26 cellular contexts compared by ENCODE assay signal in the genomic region with DNA sequence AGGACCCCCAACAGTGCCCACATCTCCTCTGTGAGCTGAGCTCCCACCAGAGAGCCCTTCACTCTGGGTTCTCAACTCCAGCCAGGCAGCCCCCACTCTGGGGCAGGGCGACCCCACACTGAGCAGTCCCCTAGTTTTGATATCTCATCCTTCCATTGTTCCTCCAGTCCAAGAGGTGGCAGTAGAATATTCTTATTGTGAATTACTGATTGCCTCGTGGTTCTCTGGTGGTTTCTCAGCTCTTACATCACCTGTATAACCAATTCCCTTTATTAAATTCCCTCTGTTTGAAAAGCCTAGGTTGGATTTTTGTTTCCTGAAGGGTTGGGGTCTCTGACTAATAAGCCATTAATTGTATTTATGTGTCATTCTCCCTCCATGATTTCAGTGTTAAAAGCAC.
A peak's percentile ranks its signal among the peaks of the same experiment; 100 is the strongest.
DNase-seq lines count a peak whose midpoint lies in the region; ATAC-seq, FAIRE-seq and TF ChIP-seq lines count a peak whose summit lies in the region.
"Had no signal": no experiment of that assay in that cellular context is flagged by ENCODE, and none has a peak within 500 bp of the region (broad histone marks: within the 10 kb centered on the region; RNA-seq: fewer than 3 reads in every experiment).

No MANE protein-coding gene starts in this region.

- H3K9me2 ChIP-seq in Loucy (replicated peaks; ENCODE audit: low read depth, low read length) = no peaks in the 10 kb centered on the region
- no peaks in the 10 kb centered on the region for H3K9me2 ChIP-seq in GM23338 (ENCODE audit: insufficient read depth)

- H3K9ac ChIP-seq in Loucy (ENCODE audit: low read depth, low read length, poor library complexity, severe bottlenecking) = no peak overlapping the region
- no peak overlapping the region for H3K9ac ChIP-seq in OCI-LY3 (ENCODE audit: low read length)
- no peak overlapping the region for H3K9ac ChIP-seq in kidney (ENCODE audit: low read length in 2 of 2)

- H3K4me1 Mint-ChIP-seq in type B pancreatic cell (ENCODE audit: unreplicated experiment) = peaks cover under 1% of the 10 kb centered on the region
- peaks cover 10% of the 10 kb centered on the region for H3K4me1 Mint-ChIP-seq in GM23338
- H3K4me1 Mint-ChIP-seq: CD8-positive, alpha-beta memory T cell had no signal

- FAIRE-seq in kidney (lab: Jason Lieb, UNC) = no peak
- FAIRE-seq: GM19239, HepG2 had no signal

- intact Hi-C loops in kidney (cut with DNase I) = no loop called here

- H3K36me3 ChIP-seq in Loucy (ENCODE audit: insufficient read depth, low read length) (no peaks in the 10 kb centered on the region), OCI-LY3 (replicated peaks; ENCODE audit: low read depth, low read length) (no peaks in the 10 kb centered on the region), kidney (ENCODE audit: control insufficient read depth in 1 of 2, insufficient read depth in 2 of 2, low read length in 2 of 2) (no peaks in the 10 kb centered on the region), GM23338 (ENCODE audit: insufficient read depth) (no peaks in the 10 kb centered on the region)
- H3K36me3 ChIP-seq: BE2C, MG63 had no signal

- H3K36me3 Mint-ChIP-seq in type B pancreatic cell = no peaks in the 10 kb centered on the region
- H3K36me3 Mint-ChIP-seq in GM23338 (ENCODE audit: low read depth) = no peaks in the 10 kb centered on the region
- H3K36me3 Mint-ChIP-seq: CD14-positive monocyte; CD8-positive, alpha-beta memory T cell had no signal

- no peaks in the 10 kb centered on the region for H3K27me3 ChIP-seq in Loucy (ENCODE audit: insufficient read depth, low read length, poor library complexity, severe bottlenecking)
- 0 out of 2 replicates have a peak, but pooled peaks cover 2% of the 10 kb centered on the region for H3K27me3 ChIP-seq in OCI-LY3 (ENCODE audit: low read depth, low read length)
- H3K27me3 ChIP-seq in GM23338 (ENCODE audit: insufficient read depth) = no peaks in the 10 kb centered on the region
- H3K27me3 ChIP-seq: BE2C had no signal

- DNase-seq in SW480 (ENCODE audit: low spot score) (peak; percentile 48), type B pancreatic cell (ENCODE audit: extremely low spot score, unreplicated experiment) (peak; percentile 18), kidney (no peak), GM23338 (ENCODE audit: low spot score) (no peak), HuH-7.5 (ENCODE audit: low spot score) (no peak)
- DNase-seq: BE2C; CD8-positive, alpha-beta memory T cell; H7; KBM-7; MG63; NCI-H1092; NCI-H1436; NCI-H187; NCI-H2081 treated with DMSO at 0.1 percent for 48 hours; NCI-H2171; NCI-H226; NCI-H510A; NCI-H69; PC-9; Right ventricle myocardium superior; RPMI8226 had no signal

- H4K20me1 ChIP-seq in Loucy (ENCODE audit: insufficient read depth, low read length, poor library complexity, severe bottlenecking) (no peaks in the 10 kb centered on the region), OCI-LY3 (ENCODE audit: insufficient read depth, low read length) (no peaks in the 10 kb centered on the region), GM23338 (replicated peaks; ENCODE audit: insufficient read depth) (no peaks in the 10 kb centered on the region)

- no peaks in the 10 kb centered on the region for H3K9me3 ChIP-seq in Loucy (ENCODE audit: insufficient read depth, low read depth, low read length)
- H3K9me3 ChIP-seq in OCI-LY3 (ENCODE audit: insufficient read depth, low read length) = no peaks in the 10 kb centered on the region
- no peaks in the 10 kb centered on the region for H3K9me3 ChIP-seq in kidney (ENCODE audit: control insufficient read depth in 1 of 2, low read length in 2 of 2)
- H3K9me3 ChIP-seq: BE2C, MG63 had no signal

- H3K27ac Mint-ChIP-seq in type B pancreatic cell = no peak overlapping the region
- no peak overlapping the region for H3K27ac Mint-ChIP-seq in GM23338
- H3K27ac Mint-ChIP-seq: CD14-positive monocyte; CD8-positive, alpha-beta memory T cell had no signal

- H3K4me3 Mint-ChIP-seq in type B pancreatic cell (no peak overlapping the region), GM23338 (no peak overlapping the region)
- H3K4me3 Mint-ChIP-seq: CD14-positive monocyte; CD8-positive, alpha-beta memory T cell had no signal

- H2AFZ ChIP-seq in Loucy (ENCODE audit: low read length) (no peak overlapping the region), OCI-LY3 (ENCODE audit: low read depth, low read length) (peak overlapping the region; percentile 77; the same call in 1 of the 2 replicates), GM23338 (no peak overlapping the region)
- H2AFZ ChIP-seq: PC-9 had no signal

- no peaks in the 10 kb centered on the region for H3K4me1 ChIP-seq in Loucy (ENCODE audit: insufficient read depth, low read length, poor library complexity, severe bottlenecking)
- peaks cover 9% of the 10 kb centered on the region for H3K4me1 ChIP-seq in OCI-LY3 (ENCODE audit: low read length)
- no peaks in the 10 kb centered on the region for H3K4me1 ChIP-seq in kidney (ENCODE audit: control insufficient read depth in 1 of 2, insufficient read depth in 1 of 2, low read depth in 1 of 2, low read length in 2 of 2)
- H3K4me1 ChIP-seq in GM23338 (ENCODE audit: insufficient read depth) = no peaks in the 10 kb centered on the region; the same call in 1 of the 2 replicates
- H3K4me1 ChIP-seq: BE2C had no signal

- H3F3A ChIP-seq in Loucy (ENCODE audit: low read depth) (no peaks in the 10 kb centered on the region), GM23338 (replicated peaks; ENCODE audit: low read depth) (no peaks in the 10 kb centered on the region)

- H3K27me3 Mint-ChIP-seq in type B pancreatic cell = peaks cover 14% of the 10 kb centered on the region
- H3K27me3 Mint-ChIP-seq in GM23338 (ENCODE audit: insufficient read depth, low read depth, poor library complexity) = peaks cover 2% of the 10 kb centered on the region

- ATAC-seq in GM23338 = no peak
- ATAC-seq: HepG2 had no signal

- TF ChIP-seq CTCF in Loucy (conservative IDR thresholded peaks at IDR 0.05; ENCODE audit: low read length) (peak; percentile 29; the same call in 1 of the 2 replicates), OCI-LY3 (IDR thresholded peaks at IDR 0.05; ENCODE audit: low read depth, low read length) (peak; percentile 33; the same call in 1 of the 2 replicates), type B pancreatic cell (conservative IDR thresholded peaks at IDR 0.05) (no peak), kidney (IDR thresholded peaks at IDR 0.05; ENCODE audit: borderline replicate concordance, extremely low read depth, insufficient read depth) (no peak), GM23338 (conservative IDR thresholded peaks at IDR 0.05; ENCODE audit: low read depth in 2 of 2) (no peak)

- H3K27ac ChIP-seq in OCI-LY3 (ENCODE audit: low read length) = no peak overlapping the region
- H3K27ac ChIP-seq in kidney (ENCODE audit: low read depth in 2 of 2, low read length in 2 of 2) = no peak overlapping the region
- H3K27ac ChIP-seq in GM23338 (ENCODE audit: low read depth) = no peak overlapping the region
- H3K27ac ChIP-seq: PC-9 had no signal

- H3K9me3 Mint-ChIP-seq in type B pancreatic cell = peaks cover 7% of the 10 kb centered on the region
- no peaks in the 10 kb centered on the region; the same call in 2 of the 3 replicates for H3K9me3 Mint-ChIP-seq in GM23338
- H3K9me3 Mint-ChIP-seq: CD8-positive, alpha-beta memory T cell had no signal

- no peak overlapping the region for H3K4me3 ChIP-seq in Loucy (ENCODE audit: low read length, poor library complexity, severe bottlenecking)
- no peak overlapping the region for H3K4me3 ChIP-seq in OCI-LY3 (ENCODE audit: low read length)
- no peak overlapping the region for H3K4me3 ChIP-seq in kidney (ENCODE audit: low read length in 2 of 2)
- H3K4me3 ChIP-seq in GM23338 = no peak overlapping the region
- H3K4me3 ChIP-seq: MG63, PC-9 had no signal

- H3K79me2 ChIP-seq in Loucy (ENCODE audit: insufficient read depth, low read length) (no peaks in the 10 kb centered on the region), OCI-LY3 (ENCODE audit: low read length) (no peaks in the 10 kb centered on the region), GM23338 (replicated peaks; ENCODE audit: insufficient read depth) (no peaks in the 10 kb centered on the region)

- H3K4me2 ChIP-seq in Loucy (ENCODE audit: low read depth, low read length, poor library complexity, severe bottlenecking) (no peak overlapping the region), OCI-LY3 (ENCODE audit: low read length) (peak overlapping the region; percentile 24; the same call in 1 of the 2 replicates), GM23338 (no peak overlapping the region)
- H3K4me2 ChIP-seq: PC-9 had no signal

TF ChIP-seq in GM23338, 12 proteins besides CTCF, POLR2A, EP300 and RAD21:
- TF ChIP-seq JUNB (IDR thresholded peaks at IDR 0.05; ENCODE audit: unreplicated experiment) (no peak), POLR2AphosphoS5 (IDR thresholded peaks at IDR 0.05; ENCODE audit: low read depth) (no peak), ZNF331 (CRISPR knock-in tag; IDR thresholded peaks at IDR 0.05; ENCODE audit: low read depth) (no peak), NANOG (IDR thresholded peaks at IDR 0.05; ENCODE audit: borderline replicate concordance) (no peak), ZNF114 (CRISPR knock-in tag; IDR thresholded peaks at IDR 0.05) (no peak)
- TF ChIP-seq, protein P1, sequence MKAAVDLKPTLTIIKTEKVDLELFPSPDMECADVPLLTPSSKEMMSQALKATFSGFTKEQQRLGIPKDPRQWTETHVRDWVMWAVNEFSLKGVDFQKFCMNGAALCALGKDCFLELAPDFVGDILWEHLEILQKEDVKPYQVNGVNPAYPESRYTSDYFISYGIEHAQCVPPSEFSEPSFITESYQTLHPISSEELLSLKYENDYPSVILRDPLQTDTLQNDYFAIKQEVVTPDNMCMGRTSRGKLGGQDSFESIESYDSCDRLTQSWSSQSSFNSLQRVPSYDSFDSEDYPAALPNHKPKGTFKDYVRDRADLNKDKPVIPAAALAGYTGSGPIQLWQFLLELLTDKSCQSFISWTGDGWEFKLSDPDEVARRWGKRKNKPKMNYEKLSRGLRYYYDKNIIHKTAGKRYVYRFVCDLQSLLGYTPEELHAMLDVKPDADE (IDR thresholded peaks at IDR 0.05) = no peak

Comparison
In these comparisons a context has a peak if more than half of its experiments do, and no peak if none do; other contexts are left out.
1. CTCF ChIP-seq: peak in Loucy (single experiment) and OCI-LY3 (single experiment); none in type B pancreatic cell (single experiment), kidney (single experiment) and GM23338 (0 of 2).
2. DNase-seq: peak in SW480 (single experiment) and type B pancreatic cell (single experiment); none in kidney (single experiment), GM23338 (single experiment) and HuH-7.5 (single experiment).